Comparison of ENCODE assay signal across 13 cellular contexts in the genomic region with DNA sequence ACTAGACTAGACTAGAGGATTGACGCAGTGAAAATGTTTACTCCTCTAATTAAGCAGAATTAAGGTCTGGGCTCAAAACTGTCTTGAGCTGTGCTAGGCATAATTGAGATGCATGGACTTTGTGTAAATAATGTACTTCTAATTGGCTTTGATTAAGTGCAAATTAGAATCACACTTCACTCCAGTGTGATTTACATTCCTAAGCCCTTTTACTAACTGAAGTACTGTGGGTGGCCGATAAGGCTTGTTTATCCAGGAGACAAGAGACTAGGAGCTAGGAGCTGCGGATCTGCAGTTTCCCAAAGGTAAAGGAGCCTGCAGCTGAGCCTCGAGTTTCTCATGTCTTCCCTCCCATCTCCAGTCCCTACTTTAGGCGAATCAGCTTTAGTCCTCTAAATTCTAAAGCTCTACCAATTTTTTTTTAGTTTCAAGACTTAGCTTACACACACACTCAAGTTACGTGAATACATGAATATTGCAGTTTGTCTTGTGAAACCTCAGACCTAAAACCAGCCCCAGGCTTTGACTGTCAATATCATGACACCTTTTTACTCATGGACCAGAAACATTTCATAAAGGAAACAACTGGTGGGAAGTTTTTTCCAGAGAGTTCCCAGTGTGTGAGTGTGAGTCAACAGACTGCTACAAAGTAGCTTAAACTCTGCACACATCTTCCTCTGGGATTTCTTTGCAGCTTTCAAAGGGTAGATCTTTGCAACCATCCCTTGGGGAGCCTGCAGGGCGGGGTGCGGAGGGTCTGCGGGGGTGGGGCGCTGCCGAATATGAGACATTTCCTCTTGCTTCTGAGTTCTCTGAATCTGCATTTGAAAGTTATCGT.
DNase-seq lines count a peak whose midpoint lies in the region; ATAC-seq and TF ChIP-seq lines count a peak whose summit lies in the region.
"Had no signal": no experiment of that assay in that cellular context is flagged by ENCODE, and none has a peak within 500 bp of the region (broad histone marks: within the 10 kb centered on the region; RNA-seq: fewer than 3 reads in every experiment).

No MANE protein-coding gene starts in this region.

- H3K23ac ChIP-seq in mesenchymal stem cell (ENCODE audit: low read length in 2 of 2): no peak overlapping the region

- peak overlapping the region; percentile 66 for H4K8ac ChIP-seq in mesenchymal stem cell (ENCODE audit: low read length)

- H2BK120ac ChIP-seq in mesenchymal stem cell (ENCODE audit: low read depth, low read length): peak overlapping the region; percentile 78

- no peaks in the 10 kb centered on the region for H3K36me3 ChIP-seq in HEK293 (ENCODE audit: control insufficient read depth in 2 of 2, insufficient read depth in 1 of 2, low read length in 2 of 2)
- H3K36me3 ChIP-seq in mesenchymal stem cell (ENCODE audit: control insufficient read depth in 1 of 2, insufficient read depth in 2 of 2, low read depth in 1 of 2, low read length in 2 of 2): no peaks in the 10 kb centered on the region
- no peaks in the 10 kb centered on the region for H3K36me3 ChIP-seq in upper lobe of right lung
- no peaks in the 10 kb centered on the region for H3K36me3 ChIP-seq in CD4-positive, alpha-beta memory T cell (ENCODE audit: insufficient read depth, low read length)

- POLR2A ChIA-PET in HEK293 (lab: Yijun Ruan, JAX): no interaction called here
- POLR2A ChIA-PET in CD4-positive, alpha-beta memory T cell (lab: Charles Lee; ENCODE audit: partially characterized antibody): no interaction called here

- no peak overlapping the region for H3K4me2 ChIP-seq in mesenchymal stem cell (ENCODE audit: low read length, poor library complexity, severe bottlenecking)

- H3K27me3 Mint-ChIP-seq in chondrocyte (ENCODE audit: low read depth): no peaks in the 10 kb centered on the region
- H3K27me3 Mint-ChIP-seq in CD4-positive, alpha-beta memory T cell: no peaks in the 10 kb centered on the region
- H3K27me3 Mint-ChIP-seq: naive thymus-derived CD8-positive, alpha-beta T cell had no signal

- intact Hi-C loops in upper lobe of right lung (cut with DNase I): no loop called here
- intact Hi-C loops in CD4-positive, alpha-beta memory T cell (cut with micrococcal nuclease): no loop called here

- H3K27ac ChIP-seq in HEK293 (ENCODE audit: extremely low read depth, low read depth, low read length): no peak overlapping the region
- H3K27ac ChIP-seq in mesenchymal stem cell (ENCODE audit: low read length, poor library complexity, severe bottlenecking): no peak overlapping the region
- no peak overlapping the region for H3K27ac ChIP-seq in upper lobe of right lung
- no peak overlapping the region for H3K27ac ChIP-seq in CD4-positive, alpha-beta memory T cell (ENCODE audit: low read depth, low read length)

- H3K4me1 ChIP-seq in HEK293 (ENCODE audit: control insufficient read depth, insufficient read depth, low read length) (peaks cover 24% of the 10 kb centered on the region), mesenchymal stem cell (ENCODE audit: control insufficient read depth, insufficient read depth, low read depth, low read length) (peaks cover 7% of the 10 kb centered on the region), upper lobe of right lung (peaks cover 21% of the 10 kb centered on the region)
- H3K4me1 ChIP-seq in CD4-positive, alpha-beta memory T cell (ENCODE audit: insufficient read depth, low read length): no peaks in the 10 kb centered on the region

- H4K91ac ChIP-seq in mesenchymal stem cell (ENCODE audit: low read length): peak overlapping the region; percentile 94

- no peak overlapping the region for H2AFZ ChIP-seq in mesenchymal stem cell (ENCODE audit: low read depth, low read length)

- H3K9me3 ChIP-seq in HEK293 (ENCODE audit: control insufficient read depth, insufficient read depth, low read depth, low read length): no peaks in the 10 kb centered on the region
- H3K9me3 ChIP-seq in mesenchymal stem cell (ENCODE audit: control insufficient read depth, low read length): no peaks in the 10 kb centered on the region
- H3K9me3 ChIP-seq in upper lobe of right lung: no peaks in the 10 kb centered on the region
- no peaks in the 10 kb centered on the region for H3K9me3 ChIP-seq in CD4-positive, alpha-beta memory T cell (ENCODE audit: control insufficient read depth in 1 of 2, low read length in 2 of 2)

- no peak for TF ChIP-seq CTCF in HEK293 (tag by site-specific recombination; IDR thresholded peaks at IDR 0.05)
- TF ChIP-seq CTCF in chondrocyte (IDR thresholded peaks at IDR 0.05): no peak
- TF ChIP-seq CTCF in upper lobe of right lung (IDR thresholded peaks at IDR 0.05): no peak

- no peak for ATAC-seq in upper lobe of right lung
- no peak for ATAC-seq in GM21367 (IDR thresholded peaks at IDR 0.05; ENCODE audit: unreplicated experiment)
- ATAC-seq: naive thymus-derived CD8-positive, alpha-beta T cell had no signal

- H2BK5ac ChIP-seq in mesenchymal stem cell (ENCODE audit: low read depth, low read length, poor library complexity, severe bottlenecking): no peak overlapping the region

- H3K27me3 ChIP-seq in mesenchymal stem cell (ENCODE audit: control insufficient read depth in 1 of 2, insufficient read depth in 1 of 2, low read length in 2 of 2) (no peaks in the 10 kb centered on the region), upper lobe of right lung (no peaks in the 10 kb centered on the region)
- no peaks in the 10 kb centered on the region for H3K27me3 ChIP-seq in CD4-positive, alpha-beta memory T cell (ENCODE audit: insufficient read depth, low read length)

- peak overlapping the region; percentile 69 to 97 for H2BK12ac ChIP-seq in mesenchymal stem cell (ENCODE audit: low read length in 2 of 2)

- 15% methylated on average over 12 of the region's 12 CpGs for WGBS in mesenchymal stem cell

- H3K18ac ChIP-seq in mesenchymal stem cell (ENCODE audit: low read depth in 1 of 2, low read length in 2 of 2): peak overlapping the region; percentile 78 to 88

- H3K79me1 ChIP-seq in mesenchymal stem cell (replicated peaks; ENCODE audit: low read length, poor library complexity, severe bottlenecking): no peaks in the 10 kb centered on the region

- peak overlapping the region; percentile 17 for H3K9ac ChIP-seq in mesenchymal stem cell (ENCODE audit: low read length)

- H3K14ac ChIP-seq in mesenchymal stem cell (ENCODE audit: low read length in 2 of 2): no peak overlapping the region

- H2BK15ac ChIP-seq in mesenchymal stem cell (ENCODE audit: low read depth, poor library complexity, severe bottlenecking): no peak overlapping the region

- CTCF ChIA-PET in HEK293 (lab: Yijun Ruan, JAX): interaction anchor here (0.6 to 1.1 kb wide), 3 partner anchors 10 to 80 kb away, joined by 3 to 7 read pairs (median 4); no protein-coding TSS in a partner anchor
- CTCF ChIA-PET in CD4-positive, alpha-beta memory T cell (lab: Charles Lee; ENCODE audit: partially characterized antibody): interaction anchor here (1.4 kb wide), 1 partner anchor 9 kb away, joined by 3 read pairs; no protein-coding TSS in a partner anchor

- peak overlapping the region in 1 of 2 experiments; percentile 73 for H3K4ac ChIP-seq in mesenchymal stem cell (ENCODE audit: low read depth in 1 of 2, low read length in 2 of 2)

- peak overlapping the region; percentile 46 for H3K27ac Mint-ChIP-seq in chondrocyte (ENCODE audit: unreplicated experiment)
- peak overlapping the region in 1 of 7 donors; percentile 12 for H3K27ac Mint-ChIP-seq in CD4-positive, alpha-beta memory T cell
- H3K27ac Mint-ChIP-seq: naive thymus-derived CD8-positive, alpha-beta T cell had no signal

- H3K9me3 Mint-ChIP-seq in chondrocyte (ENCODE audit: low read depth): peaks cover 2% of the 10 kb centered on the region
- no peaks in the 10 kb centered on the region for H3K9me3 Mint-ChIP-seq in CD4-positive, alpha-beta memory T cell
- H3K9me3 Mint-ChIP-seq: naive thymus-derived CD8-positive, alpha-beta T cell had no signal

- H3K4me1 Mint-ChIP-seq in chondrocyte (ENCODE audit: low read depth): peaks cover 27% of the 10 kb centered on the region
- peaks cover 0 to 2% (median 0%) of the 10 kb centered on the region in 4 donors for H3K4me1 Mint-ChIP-seq in CD4-positive, alpha-beta memory T cell

- H3K4me3 Mint-ChIP-seq in chondrocyte (ENCODE audit: unreplicated experiment): no peak overlapping the region
- H3K4me3 Mint-ChIP-seq in CD4-positive, alpha-beta memory T cell: no peak overlapping the region
- H3K4me3 Mint-ChIP-seq: naive thymus-derived CD8-positive, alpha-beta T cell had no signal

- H3K36me3 Mint-ChIP-seq in chondrocyte (ENCODE audit: low read depth): no peaks in the 10 kb centered on the region
- H3K36me3 Mint-ChIP-seq in CD4-positive, alpha-beta memory T cell: peaks cover 0 to 15% of the 10 kb centered on the region in 2 donors

- DNase-seq in AG20443 (ENCODE audit: low spot score) (peak; percentile 39), chondrocyte (ENCODE audit: low spot score) (no peak), mesenchymal stem cell (peak; percentile 97), upper lobe of right lung (no peak), SKM-1 (lab: John Stamatoyannopoulos, UW; ENCODE audit: unreplicated experiment) (no peak)
- no peak for DNase-seq in CD4-positive, alpha-beta memory T cell
- DNase-seq: cerebellar nuclear complex; DND-41; naive thymus-derived CD8-positive, alpha-beta T cell; NCI-H2029; SHP77 treated with DMSO at 0.1 percent for 48 hours had no signal

- no peak overlapping the region for H3K4me3 ChIP-seq in HEK293 (ENCODE audit: low read depth, low read length)
- no peak overlapping the region for H3K4me3 ChIP-seq in mesenchymal stem cell (ENCODE audit: insufficient read depth in 1 of 2, low read depth in 1 of 2, low read length in 2 of 2)
- no peak overlapping the region for H3K4me3 ChIP-seq in upper lobe of right lung
- no peak overlapping the region for H3K4me3 ChIP-seq in CD4-positive, alpha-beta memory T cell (ENCODE audit: low read length in 2 of 2)

- no peak overlapping the region for H2AK5ac ChIP-seq in mesenchymal stem cell (ENCODE audit: low read length, severe bottlenecking)

TF ChIP-seq in HEK293, 187 proteins besides CTCF, POLR2A, EP300 and RAD21 (continues in another document):
- TF ChIP-seq ZBTB17 (tag by site-specific recombination; IDR thresholded peaks at IDR 0.05) (peak; percentile 98), GLI2 (tag by site-specific recombination; IDR thresholded peaks at IDR 0.05; ENCODE audit: borderline replicate concordance, low read depth) (peak; percentile 26; the same call in 1 of the 2 replicates)
- TF ChIP-seq, protein P1, sequence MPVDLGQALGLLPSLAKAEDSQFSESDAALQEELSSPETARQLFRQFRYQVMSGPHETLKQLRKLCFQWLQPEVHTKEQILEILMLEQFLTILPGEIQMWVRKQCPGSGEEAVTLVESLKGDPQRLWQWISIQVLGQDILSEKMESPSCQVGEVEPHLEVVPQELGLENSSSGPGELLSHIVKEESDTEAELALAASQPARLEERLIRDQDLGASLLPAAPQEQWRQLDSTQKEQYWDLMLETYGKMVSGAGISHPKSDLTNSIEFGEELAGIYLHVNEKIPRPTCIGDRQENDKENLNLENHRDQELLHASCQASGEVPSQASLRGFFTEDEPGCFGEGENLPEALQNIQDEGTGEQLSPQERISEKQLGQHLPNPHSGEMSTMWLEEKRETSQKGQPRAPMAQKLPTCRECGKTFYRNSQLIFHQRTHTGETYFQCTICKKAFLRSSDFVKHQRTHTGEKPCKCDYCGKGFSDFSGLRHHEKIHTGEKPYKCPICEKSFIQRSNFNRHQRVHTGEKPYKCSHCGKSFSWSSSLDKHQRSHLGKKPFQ (tag by site-specific recombination; IDR thresholded peaks at IDR 0.05): peak; percentile 78

Comparison
In these comparisons a context has a peak if more than half of its experiments do, and no peak if none do; other contexts are left out.
1. DNase-seq: peak in AG20443 (single experiment) and mesenchymal stem cell (single experiment); none in chondrocyte (single experiment), upper lobe of right lung (single experiment), CD4-positive, alpha-beta memory T cell (0 of 5) and SKM-1 (single experiment).